9 cellular contexts compared by ENCODE assay signal in genomic region chr11:62882811-62883496, GRCh38. TPM values are rescaled to one million over a fixed set of nuclear protein-coding genes. Genes with fewer than 3 reads are reported as not detected.
DNase-seq lines count a peak whose midpoint lies in the region; ATAC-seq, FAIRE-seq and TF ChIP-seq lines count a peak whose summit lies in the region.
"Had no signal": no experiment of that assay in that cellular context is flagged by ENCODE, and none has a peak within 500 bp of the region (broad histone marks: within the 10 kb centered on the region; RNA-seq: fewer than 3 reads in every experiment).

No MANE protein-coding gene starts in this region.

- peaks cover 55% of the 10 kb centered on the region for H3K4me1 Mint-ChIP-seq in mesothelial cell of epicardium

- intact Hi-C loops in Right ventricle myocardium inferior (cut with DNase I) (no loop called here), mammary epithelial cell (cut with micrococcal nuclease) (loop anchor here (2.0 kb wide), 1 partner anchor 96 kb away; the partner anchor contains the start of gene TMEM179B)

- peak overlapping the region; percentile 99 for H3K4me3 Mint-ChIP-seq in mesothelial cell of epicardium

- H3K4me3 ChIP-seq in right atrium auricular region = peak overlapping the region; percentile 73 to 97
- peak overlapping the region; percentile 90 to 96 (median 91) for H3K4me3 ChIP-seq in mammary epithelial cell (replicated peaks in 1 of 3; ENCODE audit: insufficient read depth in 1 of 3, low read depth in 2 of 3, low read length in 3 of 3)

- H3K4me1 ChIP-seq in right atrium auricular region (peaks cover 2 to 46% of the 10 kb centered on the region in 2 donors), mammary epithelial cell (ENCODE audit: insufficient read depth, low read length) (peaks cover 41% of the 10 kb centered on the region)

- WGBS in mammary epithelial cell (ENCODE audit: low coverage, missing lambda C conversion rate) = 0% methylated on average over 5 of the region's 5 CpGs

- peak overlapping the region; percentile 100 for H3K27ac Mint-ChIP-seq in mesothelial cell of epicardium

- no peaks in the 10 kb centered on the region for H3K27me3 Mint-ChIP-seq in mesothelial cell of epicardium (ENCODE audit: low read depth)

- H3K79me2 ChIP-seq in mammary epithelial cell (ENCODE audit: insufficient read depth, low read length) = peaks cover 75% of the 10 kb centered on the region

- in situ Hi-C loops in mammary epithelial cell (cut with MboI; ENCODE audit: low sequenced_read_pairs in 2 of 2) = no loop called here

- CTCF ChIA-PET in mammary epithelial cell (lab: Charles Lee; ENCODE audit: low non-redundant PET) = no interaction called here

- H4K20me1 ChIP-seq in mammary epithelial cell (ENCODE audit: insufficient read depth, low read length) = peaks cover 4% of the 10 kb centered on the region

- H2AFZ ChIP-seq in mammary epithelial cell (ENCODE audit: low read depth, low read length) = no peak overlapping the region

- ATAC-seq in Right ventricle myocardium inferior (no peak), GM18870 (IDR thresholded peaks at IDR 0.05; ENCODE audit: unreplicated experiment) (no peak), GM21737 (IDR thresholded peaks at IDR 0.05; ENCODE audit: unreplicated experiment) (no peak)

- dilution Hi-C loops in mammary epithelial cell (cut with HindIII; ENCODE audit: low sequenced_read_pairs) = no loop called here

- H3K36me3 ChIP-seq in right atrium auricular region = peaks cover 57% of the 10 kb centered on the region
- H3K36me3 ChIP-seq in mammary epithelial cell (ENCODE audit: insufficient read depth, low read length) = peaks cover 47% of the 10 kb centered on the region

- H3K9ac ChIP-seq in mammary epithelial cell (ENCODE audit: insufficient read depth, low read length) = peak overlapping the region; percentile 100

- peak overlapping the region; percentile 84 for H3K4me2 ChIP-seq in mammary epithelial cell (ENCODE audit: insufficient read depth, low read depth, low read length)

- DNase-seq in right atrium auricular region (ENCODE audit: low spot score) (no peak), Right ventricle myocardium inferior (ENCODE audit: missing footprints) (no peak), mammary epithelial cell (no peak), mesothelial cell of epicardium (ENCODE audit: low spot score in 2 of 2, unreplicated experiment in 2 of 2) (no peak), retina (no peak), H54 (ENCODE audit: insufficient read length, low spot score) (no peak)
- DNase-seq: NCI-H2029 had no signal

- no TSS peak for BruUV-seq in mammary epithelial cell (replicated peaks; lab: Mats Ljungman, UMichigan)

- peaks cover 26% of the 10 kb centered on the region for H3K36me3 Mint-ChIP-seq in mesothelial cell of epicardium

- no peaks in the 10 kb centered on the region for H3K9me3 Mint-ChIP-seq in mesothelial cell of epicardium

- FAIRE-seq in H54 (lab: Jason Lieb, UNC) = no peak

- TF ChIP-seq CTCF in right atrium auricular region (IDR thresholded peaks at IDR 0.05) (no peak), mammary epithelial cell (conservative IDR thresholded peaks at IDR 0.05 in 1 of 2, IDR thresholded peaks at IDR 0.05 in 1 of 2; ENCODE audit: extremely low read depth in 1 of 2, insufficient read depth in 1 of 2, low read depth in 1 of 2, low read length in 2 of 2) (no peak), mesothelial cell of epicardium (IDR thresholded peaks at IDR 0.05; ENCODE audit: unreplicated experiment) (no peak)

- TF ChIP-seq POLR2A in H54 (IDR thresholded peaks at IDR 0.05; ENCODE audit: low read depth, low read length) = no peak

- peak overlapping the region; percentile 98 to 100 for H3K27ac ChIP-seq in right atrium auricular region
- peak overlapping the region; percentile 99 for H3K27ac ChIP-seq in mammary epithelial cell (ENCODE audit: insufficient read depth, low read depth, low read length)

- H3K9me3 ChIP-seq in right atrium auricular region = no peaks in the 10 kb centered on the region
- H3K9me3 ChIP-seq in mammary epithelial cell (replicated peaks; ENCODE audit: insufficient read depth, low read length) = no peaks in the 10 kb centered on the region

- H3K27me3 ChIP-seq in right atrium auricular region (no peaks in the 10 kb centered on the region), mammary epithelial cell (ENCODE audit: insufficient read depth, low read length) (no peaks in the 10 kb centered on the region)

RNA-seq across cellular contexts. Expression of gene SLC3A2, which starts 2.3 kb away (rescaled TPM):
- total RNA-seq in right atrium auricular region (10 to 100 TPM; 27.7 to 64.9 TPM), Right ventricle myocardium inferior (39.7 TPM), mammary epithelial cell (1,000 to 10,000 TPM; 1,418 to 1,465 TPM), mesothelial cell of epicardium (205 to 212 TPM (median 208 TPM) in 3 replicates)
- 1,009 TPM for polyA plus RNA-seq in mammary epithelial cell
- 581 TPM for polyA minus RNA-seq in mammary epithelial cell

RNA-seq across cellular contexts. Expression of gene CHRM1, which starts 38.2 kb away (rescaled TPM):
- total RNA-seq in right atrium auricular region (not detected), Right ventricle myocardium inferior (not detected), mammary epithelial cell (not detected), mesothelial cell of epicardium (0.09 to 0.72 TPM (median 0.11 TPM) in 3 replicates)
- polyA plus RNA-seq in mammary epithelial cell = not detected
- not detected for polyA minus RNA-seq in mammary epithelial cell

RNA-seq across cellular contexts. Expression of gene WDR74, which starts 43.6 kb away (rescaled TPM):
- total RNA-seq in right atrium auricular region (10 to 100 TPM; 17.8 to 26.8 TPM), Right ventricle myocardium inferior (25.4 TPM), mammary epithelial cell (10 to 100 TPM; 36.7 to 66.5 TPM), mesothelial cell of epicardium (59.3 to 63.7 TPM (median 62.1 TPM) in 3 replicates)
- polyA plus RNA-seq in mammary epithelial cell = 59.5 TPM
- polyA minus RNA-seq in mammary epithelial cell = 53.5 TPM

RNA-seq across cellular contexts. Expression of gene TEX54, which starts 50.3 kb away (rescaled TPM):
- total RNA-seq in right atrium auricular region = not detected
- total RNA-seq in Right ventricle myocardium inferior = not detected
- total RNA-seq in mammary epithelial cell = not detected
- not detected for polyA plus RNA-seq in mammary epithelial cell
- not detected for polyA minus RNA-seq in mammary epithelial cell
- total RNA-seq in mesothelial cell of epicardium = not detected in 3 replicates

RNA-seq across cellular contexts. Expression of gene STX5, which starts 51.1 kb away (rescaled TPM):
- total RNA-seq in right atrium auricular region (10 to 100 TPM; 15.2 to 24.7 TPM), Right ventricle myocardium inferior (18.5 TPM), mammary epithelial cell (10 to 100 TPM; 26.7 to 44.1 TPM), mesothelial cell of epicardium (55.2 to 57.9 TPM (median 55.8 TPM) in 3 replicates)
- polyA plus RNA-seq in mammary epithelial cell = 35.1 TPM
- 34.8 TPM for polyA minus RNA-seq in mammary epithelial cell
